Comparison of ENCODE assay signal across 8 cellular contexts in genomic region chr13:33349314-33349995, GRCh38.
A peak's percentile ranks its signal among the peaks of the same experiment; 100 is the strongest.
DNase-seq lines count a peak whose midpoint lies in the region; ATAC-seq and TF ChIP-seq lines count a peak whose summit lies in the region.

No MANE protein-coding gene starts in this region.

- DNase-seq in HEK293T (ENCODE audit: extremely low spot score) (peak; percentile 34), chondrocyte (ENCODE audit: low spot score) (no peak), kidney tubule cell (ENCODE audit: low spot score) (peak; percentile 7), posterior vena cava (ENCODE audit: low spot score) (no peak), NCI-H510A treated with DMSO at 0.1 percent for 48 hours (lab: John Stamatoyannopoulos, UW) (no peak), kidney glomerular epithelial cell (lab: John Stamatoyannopoulos, UW) (no peak)
- no peak for DNase-seq in stimulated activated effector memory CD8-positive, alpha-beta T cell treated with anti-CD3 and anti-CD28 coated beads, Interleukin-12 subunit alpha, Interleukin-12 subunit beta, amount 100 ng/mL, for 72 hours (ENCODE audit: low spot score in 2 of 2)

- peaks cover 31% of the 10 kb centered on the region for H3K4me1 Mint-ChIP-seq in chondrocyte (ENCODE audit: low read depth)
- H3K4me1 Mint-ChIP-seq in stimulated activated effector memory CD8-positive, alpha-beta T cell treated with anti-CD3 and anti-CD28 coated beads, Interleukin-12 subunit alpha, Interleukin-12 subunit beta, amount 100 ng/mL, for 72 hours, result no peaks in the 10 kb centered on the region

- intact Hi-C loops in posterior vena cava (cut with DNase I), result no loop called here

- TF ChIP-seq CTCF in chondrocyte (IDR thresholded peaks at IDR 0.05), result no peak

- POLR2A ChIA-PET in HEK293T (lab: Yijun Ruan, JAX), result no interaction called here

- peak overlapping the region; percentile 39 for H3K27ac Mint-ChIP-seq in chondrocyte (ENCODE audit: unreplicated experiment)
- H3K27ac Mint-ChIP-seq in stimulated activated effector memory CD8-positive, alpha-beta T cell treated with anti-CD3 and anti-CD28 coated beads, Interleukin-12 subunit alpha, Interleukin-12 subunit beta, amount 100 ng/mL, for 72 hours, result no peak overlapping the region

- H3K27me3 Mint-ChIP-seq in chondrocyte (ENCODE audit: low read depth), result no peaks in the 10 kb centered on the region

- no peaks in the 10 kb centered on the region for H3K36me3 Mint-ChIP-seq in chondrocyte (ENCODE audit: low read depth)
- no peaks in the 10 kb centered on the region for H3K36me3 Mint-ChIP-seq in stimulated activated effector memory CD8-positive, alpha-beta T cell treated with anti-CD3 and anti-CD28 coated beads, Interleukin-12 subunit alpha, Interleukin-12 subunit beta, amount 100 ng/mL, for 72 hours

- peak; percentile 29 for ATAC-seq in stimulated activated effector memory CD8-positive, alpha-beta T cell treated with anti-CD3 and anti-CD28 coated beads, Interleukin-12 subunit alpha, Interleukin-12 subunit beta, amount 100 ng/mL, for 72 hours
- no peak for ATAC-seq in HG02981 (IDR thresholded peaks at IDR 0.05; ENCODE audit: unreplicated experiment)

- no peaks in the 10 kb centered on the region for H3K9me3 Mint-ChIP-seq in chondrocyte (ENCODE audit: low read depth)
- no peaks in the 10 kb centered on the region for H3K9me3 Mint-ChIP-seq in stimulated activated effector memory CD8-positive, alpha-beta T cell treated with anti-CD3 and anti-CD28 coated beads, Interleukin-12 subunit alpha, Interleukin-12 subunit beta, amount 100 ng/mL, for 72 hours

- H3K4me3 Mint-ChIP-seq in chondrocyte (ENCODE audit: unreplicated experiment), result peak overlapping the region; percentile 77
- H3K4me3 Mint-ChIP-seq in stimulated activated effector memory CD8-positive, alpha-beta T cell treated with anti-CD3 and anti-CD28 coated beads, Interleukin-12 subunit alpha, Interleukin-12 subunit beta, amount 100 ng/mL, for 72 hours, result no peak overlapping the region

- CTCF ChIA-PET in HEK293T (lab: Yijun Ruan, JAX), result interaction anchor here (1.4 kb wide), 1 partner anchor 14 kb away, joined by 3 read pairs; no protein-coding TSS in a partner anchor

TF ChIP-seq in HEK293T, 16 proteins besides CTCF, POLR2A, EP300 and RAD21:
- TF ChIP-seq FOXM1 (IDR thresholded peaks at IDR 0.05; ENCODE audit: borderline replicate concordance) (no peak), NFRKB (IDR thresholded peaks at IDR 0.05) (no peak), FOXK2 (IDR thresholded peaks at IDR 0.05) (no peak), LEF1 (IDR thresholded peaks at IDR 0.05; ENCODE audit: borderline replicate concordance) (no peak), SP1 (IDR thresholded peaks at IDR 0.05) (no peak), L3MBTL2 (conservative IDR thresholded peaks at IDR 0.05) (peak; percentile 66; the same call in 1 of the 2 replicates)

Comparison
In these comparisons a context has a peak if more than half of its experiments do, and no peak if none do; other contexts are left out.
1. DNase-seq: peak in HEK293T (single experiment) and kidney tubule cell (single experiment); none in chondrocyte (single experiment), stimulated activated effector memory CD8-positive, alpha-beta T cell treated with anti-CD3 and anti-CD28 coated beads, Interleukin-12 subunit alpha, Interleukin-12 subunit beta, amount 100 ng/mL, for 72 hours (0 of 2), posterior vena cava (single experiment), NCI-H510A treated with DMSO at 0.1 percent for 48 hours (single experiment) and kidney glomerular epithelial cell (single experiment).